In the genomic region with DNA sequence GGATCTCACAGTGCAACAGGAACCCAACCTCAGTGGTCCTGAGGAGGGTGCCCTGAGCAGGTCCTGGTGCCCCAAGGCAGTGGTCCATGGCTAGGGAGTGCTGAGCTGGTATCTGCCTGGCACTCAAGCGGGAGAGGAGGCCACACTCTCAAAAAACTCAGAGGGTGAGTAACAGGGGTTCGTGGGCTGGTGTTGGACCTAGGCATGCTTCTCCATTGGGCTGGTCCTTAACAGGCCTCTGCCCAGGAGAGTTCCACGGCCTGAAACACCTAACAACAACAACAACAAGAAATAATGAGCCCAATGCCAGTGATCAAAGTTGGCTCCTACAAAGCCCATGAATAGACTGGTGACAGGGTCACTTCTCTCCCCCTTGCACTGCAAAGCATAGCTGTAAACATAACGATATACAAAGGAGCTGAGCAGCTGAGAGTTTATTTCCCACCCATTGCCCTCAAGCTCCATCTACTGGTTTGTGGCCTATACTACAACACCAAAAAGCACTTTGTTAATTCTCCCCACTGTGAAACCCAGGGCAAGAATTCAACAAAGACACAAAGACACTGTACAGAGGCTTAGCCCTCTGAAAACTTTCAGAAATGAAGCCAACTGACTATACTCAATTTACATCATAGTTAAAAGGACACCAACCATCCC, we compare ENCODE assay signal across 10 cellular contexts.
A peak's percentile ranks its signal among the peaks of the same experiment; 100 is the strongest.
DNase-seq lines count a peak whose midpoint lies in the region; ATAC-seq and TF ChIP-seq lines count a peak whose summit lies in the region.
"Had no signal": no experiment of that assay in that cellular context is flagged by ENCODE, and none has a peak within 500 bp of the region (broad histone marks: within the 10 kb centered on the region; RNA-seq: fewer than 3 reads in every experiment).

No MANE protein-coding gene starts in this region.

- H3K27me3 ChIP-seq in BE2C = no peaks in the 10 kb centered on the region
- no peaks in the 10 kb centered on the region for H3K27me3 ChIP-seq in endodermal cell (ENCODE audit: control insufficient read depth, insufficient read depth, low read length, poor library complexity, severe bottlenecking)
- no peaks in the 10 kb centered on the region for H3K27me3 ChIP-seq in uterus
- H3K27me3 ChIP-seq: adrenal gland, vagina had no signal

- H3K9ac ChIP-seq in endodermal cell (ENCODE audit: extremely low read depth, low read length, poor library complexity, severe bottlenecking) = no peak overlapping the region

- H3K27ac ChIP-seq in endodermal cell (ENCODE audit: low read depth, low read length) (no peak overlapping the region), uterus (no peak overlapping the region)
- H3K27ac ChIP-seq: adrenal gland, vagina had no signal

- ATAC-seq in GM19035 (IDR thresholded peaks at IDR 0.05; ENCODE audit: unreplicated experiment) (peak; percentile 69), GM18520 (IDR thresholded peaks at IDR 0.05; ENCODE audit: unreplicated experiment) (no peak)

- H3K4me1 ChIP-seq in BE2C = no peaks in the 10 kb centered on the region
- no peaks in the 10 kb centered on the region for H3K4me1 ChIP-seq in endodermal cell (ENCODE audit: control insufficient read depth, insufficient read depth, low read length)
- no peaks in the 10 kb centered on the region for H3K4me1 ChIP-seq in uterus
- H3K4me1 ChIP-seq: adrenal gland, vagina had no signal

- no peak overlapping the region for H3K4me3 ChIP-seq in BE2C (ENCODE audit: low read depth, low read length)
- no peak overlapping the region for H3K4me3 ChIP-seq in endodermal cell (ENCODE audit: low read length)
- H3K4me3 ChIP-seq in uterus = no peak overlapping the region
- H3K4me3 ChIP-seq: adrenal gland, vagina had no signal

- H3K27me3 Mint-ChIP-seq in endodermal cell (ENCODE audit: insufficient read depth) = no peaks in the 10 kb centered on the region

- DNase-seq in BE2C (no peak), LoVo (ENCODE audit: low spot score) (peak; percentile 4), endodermal cell (peak; percentile 58), NCI-H526 (lab: John Stamatoyannopoulos, UW) (no peak), uterus (no peak), NCI-H446 (lab: John Stamatoyannopoulos, UW) (no peak)
- DNase-seq: adrenal gland had no signal

- 53 to 76% methylated on average over 2 to 4 of the region's 4 CpGs for WGBS in endodermal cell (ENCODE audit: insufficient coverage in 1 of 2, insufficient read length in 1 of 2), 2 experiments

- no peak overlapping the region for H3K27ac Mint-ChIP-seq in endodermal cell

- intact Hi-C loops in uterus (cut with DNase I; ENCODE audit: low total_unique reads) = no loop called here

- no peaks in the 10 kb centered on the region for H3K36me3 ChIP-seq in BE2C
- H3K36me3 ChIP-seq in endodermal cell (ENCODE audit: control insufficient read depth, insufficient read depth, low read length) = no peaks in the 10 kb centered on the region
- H3K36me3 ChIP-seq in uterus = no peaks in the 10 kb centered on the region
- H3K36me3 ChIP-seq: adrenal gland, vagina had no signal

- H3K36me3 Mint-ChIP-seq in endodermal cell (ENCODE audit: low read depth) = no peaks in the 10 kb centered on the region

- no peaks in the 10 kb centered on the region for H3K4me1 Mint-ChIP-seq in endodermal cell

- peak; percentile 42 for TF ChIP-seq CTCF in BE2C (IDR thresholded peaks at IDR 0.05; ENCODE audit: low read depth, low read length)
- peak; percentile 55 for TF ChIP-seq CTCF in endodermal cell (conservative IDR thresholded peaks at IDR 0.05)
- no peak for TF ChIP-seq CTCF in uterus (IDR thresholded peaks at IDR 0.05)

- peaks cover 3% of the 10 kb centered on the region for H3K9me3 Mint-ChIP-seq in endodermal cell

- H3K4me3 Mint-ChIP-seq in endodermal cell = no peak overlapping the region

- no peak for TF ChIP-seq POLR2A in uterus (IDR thresholded peaks at IDR 0.05)

- H3K9me3 ChIP-seq in BE2C (no peaks in the 10 kb centered on the region; the same call in 1 of the 2 replicates), endodermal cell (ENCODE audit: control insufficient read depth, low read length) (no peaks in the 10 kb centered on the region), uterus (peaks cover 0 to 4% of the 10 kb centered on the region in 2 donors)
- H3K9me3 ChIP-seq: adrenal gland had no signal

Comparison
In these comparisons a context has a peak if more than half of its experiments do, and no peak if none do; other contexts are left out.
1. DNase-seq: peak in LoVo (single experiment) and endodermal cell (single experiment); none in BE2C (single experiment), NCI-H526 (0 of 2), uterus (0 of 2) and NCI-H446 (0 of 2).
2. CTCF ChIP-seq: peak in BE2C (single experiment) and endodermal cell (single experiment); none in uterus (0 of 4).